Comparison of ENCODE assay signal across 28 cellular contexts in the genomic region with DNA sequence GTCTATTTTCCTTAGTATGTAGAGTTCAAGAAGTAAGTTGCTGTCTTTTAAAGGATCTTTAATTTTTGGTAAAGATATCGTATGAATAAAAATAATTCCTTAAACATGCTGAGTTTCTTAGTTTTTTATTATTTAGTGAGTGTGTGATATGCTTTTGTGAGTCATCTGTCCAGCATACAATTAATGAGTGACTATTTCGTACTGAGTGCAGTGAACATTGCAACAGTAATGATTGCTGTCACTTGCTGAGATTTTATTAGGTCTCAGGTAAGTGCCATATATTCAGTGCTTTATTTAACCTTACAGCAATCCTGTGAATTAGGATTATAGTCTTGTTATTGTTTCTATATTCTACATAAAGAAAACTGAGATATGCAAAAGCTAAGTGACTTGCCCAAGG.
"Had no signal": no experiment of that assay in that cellular context is flagged by ENCODE, and none has a peak within 500 bp of the region (broad histone marks: within the 10 kb centered on the region; RNA-seq: fewer than 3 reads in every experiment).

No MANE protein-coding gene starts in this region.

- H3K27me3 Mint-ChIP-seq: natural killer cell treated with Interleukin-12 subunit alpha and Interleukin-12 subunit beta and Interleukin-15 and Interleukin-18, amount 100 ng/mL, for 72 hours had no signal

- H3K9ac ChIP-seq: neural progenitor cell had no signal

- H2AFZ ChIP-seq: neural progenitor cell had no signal

- H3K27me3 ChIP-seq: colonic mucosa, gastroesophageal sphincter, neural progenitor cell, pancreas, sigmoid colon, stomach, transverse colon had no signal

- DNase-seq: cerebellar nuclear complex; colonic mucosa; dermis blood vessel endothelial cell; effector CD4-positive, alpha-beta T cell; endodermal cell; glutamatergic neuron; left colon; left ventricle myocardium superior; mesenchymal stem cell; midbrain; occipital lobe; pancreas; sigmoid colon; stimulated activated CD4-positive, alpha-beta T cell treated with anti-CD3 and anti-CD28 coated beads, Interleukin-12 subunit alpha, Interleukin-12 subunit beta, amount 100 ng/mL, for 4 hours; stimulated activated naive CD4-positive, alpha-beta T cell; stomach; substantia nigra; transverse colon had no signal

- H3K4me3 Mint-ChIP-seq: endodermal cell; natural killer cell treated with Interleukin-12 subunit alpha and Interleukin-12 subunit beta and Interleukin-15 and Interleukin-18, amount 100 ng/mL, for 72 hours; neural progenitor cell had no signal

- FAIRE-seq: endothelial cell of umbilical vein, keratinocyte, pancreas had no signal

- ATAC-seq: esophagus mucosa; gastroesophageal sphincter; left colon; left ventricle myocardium superior; natural killer cell treated with Interleukin-12 subunit alpha and Interleukin-12 subunit beta and Interleukin-15 and Interleukin-18, amount 100 ng/mL, for 72 hours; pancreas had no signal

- H3K27ac Mint-ChIP-seq: endodermal cell; natural killer cell treated with Interleukin-12 subunit alpha and Interleukin-12 subunit beta and Interleukin-15 and Interleukin-18, amount 100 ng/mL, for 72 hours; neural progenitor cell had no signal

- H3K4me1 ChIP-seq: colonic mucosa, neural progenitor cell, pancreas, prostate gland, transverse colon had no signal

- H3K9me3 ChIP-seq: colonic mucosa, gastroesophageal sphincter, prostate gland, sigmoid colon, stomach, thoracic aorta, transverse colon had no signal

- H3K4me1 Mint-ChIP-seq: neural progenitor cell had no signal

- H3K36me3 ChIP-seq: colonic mucosa, neural progenitor cell, prostate gland had no signal

- H3K4me2 ChIP-seq: neural progenitor cell had no signal

- H3K27ac ChIP-seq: colonic mucosa, gastroesophageal sphincter, neural progenitor cell, pancreas, prostate gland, sigmoid colon, skin epidermis, stomach, thoracic aorta, transverse colon had no signal

- H3K9me3 Mint-ChIP-seq: endodermal cell; natural killer cell treated with Interleukin-12 subunit alpha and Interleukin-12 subunit beta and Interleukin-15 and Interleukin-18, amount 100 ng/mL, for 72 hours; neural progenitor cell had no signal

- H3K4me3 ChIP-seq: colonic mucosa, gastroesophageal sphincter, lung, neural progenitor cell, pancreas, prostate gland, sigmoid colon, skin epidermis, stomach, thoracic aorta, transverse colon had no signal
